ENCODE assay signal across 20 cellular contexts in the genomic region with DNA sequence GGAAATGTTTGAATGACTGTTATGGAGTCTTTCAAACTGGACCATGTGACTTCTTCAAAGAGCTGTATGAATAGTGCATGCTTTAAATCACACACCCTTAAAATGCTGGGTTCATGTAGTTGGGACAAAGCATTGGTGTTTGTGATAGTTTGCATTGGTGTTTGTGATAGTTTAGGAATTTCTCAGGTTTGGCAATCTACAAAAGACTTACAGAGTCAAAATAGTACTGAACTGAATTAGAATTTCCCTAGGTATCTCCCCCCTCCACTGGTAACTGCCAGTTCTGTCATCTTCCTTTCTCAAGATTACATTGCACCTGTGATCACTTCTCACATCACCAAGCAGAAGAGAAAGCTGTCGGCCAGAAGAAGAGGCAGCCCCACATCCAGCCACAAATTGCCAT.
DNase-seq lines count a peak whose midpoint lies in the region; ATAC-seq and TF ChIP-seq lines count a peak whose summit lies in the region.
"Had no signal": no experiment of that assay in that cellular context is flagged by ENCODE, and none has a peak within 500 bp of the region (broad histone marks: within the 10 kb centered on the region; RNA-seq: fewer than 3 reads in every experiment).

No MANE protein-coding gene starts in this region.

- peak; percentile 76 for ATAC-seq in GM18858 (IDR thresholded peaks at IDR 0.05; ENCODE audit: unreplicated experiment)
- peak; percentile 67 for ATAC-seq in HG03378 (IDR thresholded peaks at IDR 0.05; ENCODE audit: unreplicated experiment)
- peak; percentile 77 to 82 for ATAC-seq in activated T-cell treated with anti-CD3 and anti-CD28 coated beads, Interleukin-2, amount 50 U/mL, for 72 hours (replicated peaks in 1 of 2)
- no peak for ATAC-seq in WTC11
- ATAC-seq: left colon, PC-3, T-helper 17 cell had no signal

- POLR2A ChIA-PET in WTC11 (lab: Charles Lee) = no interaction called here

- peaks cover 3% of the 10 kb centered on the region in 2 donors for H3K36me3 Mint-ChIP-seq in activated T-cell treated with anti-CD3 and anti-CD28 coated beads, Interleukin-2, amount 50 U/mL, for 72 hours (ENCODE audit: insufficient read depth in 2 of 2)
- no peaks in the 10 kb centered on the region for H3K36me3 Mint-ChIP-seq in WTC11
- H3K36me3 Mint-ChIP-seq: natural killer cell treated with Interleukin-12 subunit alpha and Interleukin-12 subunit beta and Interleukin-15 and Interleukin-18, amount 100 ng/mL, for 72 hours had no signal

- H3K27ac Mint-ChIP-seq in activated T-cell treated with anti-CD3 and anti-CD28 coated beads, Interleukin-2, amount 50 U/mL, for 72 hours = peak overlapping the region; percentile 27
- H3K27ac Mint-ChIP-seq in WTC11 = no peak overlapping the region; the same call in 1 of the 2 replicates
- H3K27ac Mint-ChIP-seq: activated naive CD4-positive, alpha-beta T cell treated with anti-CD3 and anti-CD28 coated beads, Interleukin-2, amount 10 ng/mL, durations not matched to agents 7 days and 5 days; natural killer cell treated with Interleukin-12 subunit alpha and Interleukin-12 subunit beta and Interleukin-15 and Interleukin-18, amount 100 ng/mL, for 72 hours; T-helper 17 cell had no signal

- H3K4me3 Mint-ChIP-seq in activated T-cell treated with anti-CD3 and anti-CD28 coated beads, Interleukin-2, amount 50 U/mL, for 72 hours = peak overlapping the region; percentile 18 to 27
- no peak overlapping the region for H3K4me3 Mint-ChIP-seq in WTC11
- H3K4me3 Mint-ChIP-seq: activated naive CD4-positive, alpha-beta T cell treated with anti-CD3 and anti-CD28 coated beads, Interleukin-2, amount 10 ng/mL, durations not matched to agents 7 days and 5 days; natural killer cell treated with Interleukin-12 subunit alpha and Interleukin-12 subunit beta and Interleukin-15 and Interleukin-18, amount 100 ng/mL, for 72 hours; T-helper 17 cell had no signal

- H3K9me3 Mint-ChIP-seq in activated T-cell treated with anti-CD3 and anti-CD28 coated beads, Interleukin-2, amount 50 U/mL, for 72 hours = peaks cover 2 to 4% of the 10 kb centered on the region in 2 donors
- no peaks in the 10 kb centered on the region for H3K9me3 Mint-ChIP-seq in WTC11
- H3K9me3 Mint-ChIP-seq: activated naive CD4-positive, alpha-beta T cell treated with anti-CD3 and anti-CD28 coated beads, Interleukin-2, amount 10 ng/mL, durations not matched to agents 7 days and 5 days; natural killer cell treated with Interleukin-12 subunit alpha and Interleukin-12 subunit beta and Interleukin-15 and Interleukin-18, amount 100 ng/mL, for 72 hours had no signal

- DNase-seq in GM12865 (ENCODE audit: low read depth) (peak; percentile 35), NCI-H2107 treated with DMSO at 0.1 percent for 48 hours (lab: John Stamatoyannopoulos, UW; ENCODE audit: unreplicated experiment) (no peak), RPMI8226 (no peak), COLO668 (lab: John Stamatoyannopoulos, UW; ENCODE audit: unreplicated experiment) (no peak), WTC11 (ENCODE audit: low spot score) (no peak)
- peak; percentile 35 for DNase-seq in activated T-cell treated with anti-CD3 and anti-CD28 coated beads, Interleukin-2, amount 50 U/mL, for 72 hours
- DNase-seq: activated naive CD4-positive, alpha-beta T cell treated with anti-CD3 and anti-CD28 coated beads, Interleukin-2, amount 10 ng/mL, durations not matched to agents 7 days and 5 days; AML-193; effector memory CD4-positive, alpha-beta T cell; left colon; NCI-H1436; NCI-H2171 treated with DMSO at 0.1 percent for 48 hours; NCI-H82; PC-3; stomach; T-helper 17 cell had no signal

- no peaks in the 10 kb centered on the region for H3K27me3 Mint-ChIP-seq in activated T-cell treated with anti-CD3 and anti-CD28 coated beads, Interleukin-2, amount 50 U/mL, for 72 hours (ENCODE audit: low read depth)
- H3K27me3 Mint-ChIP-seq in WTC11 (ENCODE audit: low read depth) = no peaks in the 10 kb centered on the region; the same call in 1 of the 2 replicates
- H3K27me3 Mint-ChIP-seq: T-helper 17 cell had no signal

- peaks cover 67% of the 10 kb centered on the region for H3K4me1 Mint-ChIP-seq in activated T-cell treated with anti-CD3 and anti-CD28 coated beads, Interleukin-2, amount 50 U/mL, for 72 hours (ENCODE audit: low read depth)
- H3K4me1 Mint-ChIP-seq in WTC11 = no peaks in the 10 kb centered on the region

- H3K4me3 ChIP-seq in GM12865 (ENCODE audit: low read depth, low read length) = no peak overlapping the region
- H3K4me3 ChIP-seq: HAP-1, stomach had no signal

- TF ChIP-seq CTCF in GM12865 (IDR thresholded peaks at IDR 0.05; ENCODE audit: insufficient read depth, low read depth, low read length, missing control alignments) = no peak
- TF ChIP-seq CTCF in WTC11 (IDR thresholded peaks at IDR 0.05) = no peak

- CTCF ChIA-PET in WTC11 (lab: Charles Lee) = no interaction called here

TF ChIP-seq in WTC11, 78 proteins besides CTCF, POLR2A, EP300 and RAD21:
- TF ChIP-seq ETV6 (CRISPR knock-in tag; IDR thresholded peaks at IDR 0.05) (no peak), FOXJ3 (CRISPR knock-in tag; IDR thresholded peaks at IDR 0.05; ENCODE audit: borderline replicate concordance) (no peak), SMAD4 (CRISPR knock-in tag; IDR thresholded peaks at IDR 0.05) (no peak)

Comparison
In these comparisons a context has a peak if more than half of its experiments do, and no peak if none do; other contexts are left out.
1. DNase-seq: peak in GM12865 (single experiment) and activated T-cell treated with anti-CD3 and anti-CD28 coated beads, Interleukin-2, amount 50 U/mL, for 72 hours (2 of 2); none in NCI-H2107 treated with DMSO at 0.1 percent for 48 hours (single experiment), RPMI8226 (single experiment), COLO668 (single experiment) and WTC11 (single experiment).